In the genomic region with DNA sequence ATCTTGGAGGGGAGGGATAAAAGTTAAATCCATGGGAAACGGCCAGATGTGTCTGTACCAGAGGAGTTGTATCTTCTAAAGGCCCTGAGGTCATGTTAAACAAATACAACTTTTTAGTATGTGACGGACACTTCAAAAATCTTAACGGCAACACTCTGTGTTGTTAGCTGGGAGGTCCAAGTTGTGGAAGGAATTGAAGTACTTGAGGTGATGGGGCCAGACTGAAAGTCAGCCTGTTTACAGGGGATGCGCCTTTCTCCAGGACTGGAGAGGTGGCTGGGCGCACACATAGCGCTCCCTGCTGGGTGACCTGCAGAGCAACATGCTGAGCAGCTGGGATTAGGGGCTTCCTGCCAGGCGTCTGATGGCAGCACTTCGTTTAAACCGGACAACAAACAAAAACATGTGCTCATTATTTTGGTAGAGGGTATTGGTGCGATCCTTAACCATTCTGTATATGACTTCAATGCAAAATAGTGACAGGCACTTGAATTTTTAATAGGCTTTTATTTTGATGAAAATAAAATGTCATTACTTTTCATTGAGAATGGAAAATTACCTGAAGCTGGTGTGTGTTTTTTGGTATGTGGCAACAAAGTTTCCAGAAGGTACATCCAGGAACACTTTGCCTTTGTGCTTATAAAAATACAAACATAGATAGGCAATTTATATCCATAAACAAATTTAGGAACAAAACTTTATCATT, we compare ENCODE assay signal across 9 cellular contexts.
DNase-seq lines count a peak whose midpoint lies in the region; ATAC-seq and TF ChIP-seq lines count a peak whose summit lies in the region.
"Had no signal": no experiment of that assay in that cellular context is flagged by ENCODE, and none has a peak within 500 bp of the region (broad histone marks: within the 10 kb centered on the region; RNA-seq: fewer than 3 reads in every experiment).

No MANE protein-coding gene starts in this region.

- no peaks in the 10 kb centered on the region for H3K9me3 ChIP-seq in effector memory CD4-positive, alpha-beta T cell (ENCODE audit: control insufficient read depth, low read length)

- H3K27ac ChIP-seq in effector memory CD4-positive, alpha-beta T cell (ENCODE audit: insufficient read depth, low read length, poor library complexity, severe bottlenecking): no peak overlapping the region
- H3K27ac ChIP-seq: HL-60 had no signal

- peaks cover 10% of the 10 kb centered on the region for H3K36me3 ChIP-seq in GM06990 (ENCODE audit: control insufficient read depth, insufficient read depth, low read length)
- H3K36me3 ChIP-seq in effector memory CD4-positive, alpha-beta T cell (ENCODE audit: control insufficient read depth, insufficient read depth, low read length): peaks cover 24% of the 10 kb centered on the region

- DNase-seq in 8988T (peak; percentile 43), GM06990 (ENCODE audit: extremely low read depth, insufficient read length) (no peak), NCI-H1092 treated with DMSO at 0.1 percent for 48 hours (lab: John Stamatoyannopoulos, UW) (peak; percentile 53), fibroblast of villous mesenchyme (ENCODE audit: low read depth) (peak; percentile 85), neural crest cell (ENCODE audit: low read depth, low spot score) (peak; percentile 72)
- DNase-seq in activated CD4-positive, alpha-beta T cell treated with anti-CD3 and anti-CD28 coated beads, Interleukin-2, amount 50 U/mL, for 48 hours: peak; percentile 31 to 37
- DNase-seq in effector memory CD4-positive, alpha-beta T cell: no peak

- H3K4me1 ChIP-seq in effector memory CD4-positive, alpha-beta T cell (ENCODE audit: control insufficient read depth, insufficient read depth, low read length, poor library complexity, severe bottlenecking): no peaks in the 10 kb centered on the region

- peaks cover 20% of the 10 kb centered on the region for H3K36me3 Mint-ChIP-seq in neural crest cell (ENCODE audit: low read depth)

- H3K4me3 ChIP-seq in GM06990 (replicated peaks; ENCODE audit: low read depth, low read length): no peak overlapping the region
- no peak overlapping the region for H3K4me3 ChIP-seq in fibroblast of villous mesenchyme (ENCODE audit: low read depth, low read length)
- H3K4me3 ChIP-seq in effector memory CD4-positive, alpha-beta T cell (ENCODE audit: insufficient read depth, low read depth, low read length, poor library complexity, severe bottlenecking): no peak overlapping the region

- TF ChIP-seq CTCF in GM06990 (IDR thresholded peaks at IDR 0.05; ENCODE audit: insufficient read depth, low read length, poor library complexity, severe bottlenecking) (peak; percentile 89), fibroblast of villous mesenchyme (IDR thresholded peaks at IDR 0.05; ENCODE audit: insufficient read depth, low read depth, low read length) (peak; percentile 97), neural crest cell (conservative IDR thresholded peaks at IDR 0.05) (peak; percentile 93)

- peak overlapping the region; percentile 4 for H3K27ac Mint-ChIP-seq in neural crest cell (ENCODE audit: unreplicated experiment)

- peaks cover 49% of the 10 kb centered on the region for H3K4me1 Mint-ChIP-seq in neural crest cell

- H3K4me3 Mint-ChIP-seq in neural crest cell: peak overlapping the region; percentile 38

- no peaks in the 10 kb centered on the region for H3K27me3 ChIP-seq in GM06990 (replicated peaks; ENCODE audit: control insufficient read depth, insufficient read depth, low read length)
- no peaks in the 10 kb centered on the region for H3K27me3 ChIP-seq in effector memory CD4-positive, alpha-beta T cell (replicated peaks; ENCODE audit: control insufficient read depth, insufficient read depth, low read length, poor library complexity, severe bottlenecking)

- peak; percentile 65 for ATAC-seq in HG02588 (IDR thresholded peaks at IDR 0.05; ENCODE audit: unreplicated experiment)

- no peaks in the 10 kb centered on the region for H3K9me3 Mint-ChIP-seq in neural crest cell

- no peaks in the 10 kb centered on the region for H3K27me3 Mint-ChIP-seq in neural crest cell (ENCODE audit: low read depth)

Comparison
In these comparisons a context has a peak if more than half of its experiments do, and no peak if none do; other contexts are left out.
1. DNase-seq: peak in 8988T (single experiment), NCI-H1092 treated with DMSO at 0.1 percent for 48 hours (single experiment), activated CD4-positive, alpha-beta T cell treated with anti-CD3 and anti-CD28 coated beads, Interleukin-2, amount 50 U/mL, for 48 hours (2 of 2), fibroblast of villous mesenchyme (single experiment) and neural crest cell (single experiment); none in GM06990 (single experiment) and effector memory CD4-positive, alpha-beta T cell (0 of 3).
2. Peak in every context shown above with its lines, with median percentiles within 50 percentile points of each other: CTCF ChIP-seq.